In genomic region chr5:95063492-95063891, GRCh38 we compare ENCODE assay signal across 18 cellular contexts.
"Had no signal": no experiment of that assay in that cellular context is flagged by ENCODE, and none has a peak within 500 bp of the region (broad histone marks: within the 10 kb centered on the region; RNA-seq: fewer than 3 reads in every experiment).

No MANE protein-coding gene starts in this region.

- H3K27ac ChIP-seq: RWPE1 had no signal

- DNase-seq: KBM-7, MV-4-11, NCI-H1048, NCI-H1105, NCI-H1436 treated with DMSO at 0.1 percent for 48 hours, NCI-H1694, NCI-H187 treated with DMSO at 0.1 percent for 48 hours, NCI-H2029 treated with DMSO at 0.1 percent for 48 hours, NCI-H2171, NCI-H226, NCI-H446, NCI-H510A, NCI-H524 treated with DMSO at 0.1 percent for 48 hours, NCI-H774, SHP77 had no signal

- ATAC-seq: Panc1, SK-N-SH treated with all-trans-retinoic acid at 6 μM for 48 hours had no signal
